Comparison of ENCODE assay signal across 10 cellular contexts in genomic region chr12:88638956-88639355, GRCh38. TPM values are rescaled to one million over a fixed set of nuclear protein-coding genes. Genes with fewer than 3 reads are reported as not detected.
DNase-seq lines count a peak whose midpoint lies in the region; ATAC-seq and TF ChIP-seq lines count a peak whose summit lies in the region.
"Had no signal": no experiment of that assay in that cellular context is flagged by ENCODE, and none has a peak within 500 bp of the region (broad histone marks: within the 10 kb centered on the region; RNA-seq: fewer than 3 reads in every experiment).

No MANE protein-coding gene starts in this region.

- H3K27me3 ChIP-seq in colonic mucosa (no peaks in the 10 kb centered on the region), subcutaneous abdominal adipose tissue (ENCODE audit: control insufficient read depth in 5 of 5, insufficient read depth in 4 of 5, low read length in 5 of 5) (no peaks in the 10 kb centered on the region)
- H3K27me3 ChIP-seq: MG63 had no signal

- DNase-seq in LHCN-M2 (ENCODE audit: low read depth) (peak; percentile 31), colonic mucosa (no peak), lung microvascular endothelial cell (ENCODE audit: low read depth in 2 of 2) (peak; percentile 5 to 68), DMS114 treated with DMSO at 0.1 percent for 48 hours (lab: John Stamatoyannopoulos, UW; ENCODE audit: unreplicated experiment) (no peak)
- no peak for DNase-seq in stimulated activated CD4-positive, alpha-beta T cell treated with anti-CD3 and anti-CD28 coated beads, Interleukin-4, amount 100 ng/mL, for 4 hours
- DNase-seq: activated T-cell treated with anti-CD3 and anti-CD28 coated beads for 4 hours; stimulated activated CD4-positive, alpha-beta T cell treated with anti-CD3 and anti-CD28 coated beads, Interleukin-4, amount 100 ng/mL, for 1 hour had no signal

- ATAC-seq in HG03469 (IDR thresholded peaks at IDR 0.05; ENCODE audit: unreplicated experiment), result no peak

- TF ChIP-seq CTCF in colonic mucosa (IDR thresholded peaks at IDR 0.05), result no peak

- peak overlapping the region; percentile 26 for H3K27ac ChIP-seq in colonic mucosa
- H3K27ac ChIP-seq in subcutaneous abdominal adipose tissue (ENCODE audit: low read depth, low read length), result peak overlapping the region; percentile 56

- H3K4me3 ChIP-seq in colonic mucosa (no peak overlapping the region), subcutaneous abdominal adipose tissue (ENCODE audit: low read depth in 1 of 5, low read length in 5 of 5) (peak overlapping the region in 2 of 5 donors; percentile 26 to 34)
- H3K4me3 ChIP-seq: MG63 had no signal

- H3K4me1 ChIP-seq in colonic mucosa (no peaks in the 10 kb centered on the region), subcutaneous abdominal adipose tissue (ENCODE audit: control insufficient read depth in 5 of 5, insufficient read depth in 5 of 5, low read length in 5 of 5) (peaks cover 0 to 17% (median 10%) of the 10 kb centered on the region in 5 donors)

- H3K9me3 ChIP-seq in colonic mucosa (no peaks in the 10 kb centered on the region), subcutaneous abdominal adipose tissue (ENCODE audit: control insufficient read depth in 5 of 5, low read length in 5 of 5) (no peaks in the 10 kb centered on the region)
- H3K9me3 ChIP-seq: MG63 had no signal

- H3K36me3 ChIP-seq in colonic mucosa (no peaks in the 10 kb centered on the region), subcutaneous abdominal adipose tissue (ENCODE audit: control insufficient read depth in 5 of 5, insufficient read depth in 5 of 5, low read length in 5 of 5) (no peaks in the 10 kb centered on the region)
- H3K36me3 ChIP-seq: MG63 had no signal

- intact Hi-C loops in colonic mucosa (cut with DNase I), result no loop called here

- H3K9ac ChIP-seq in colonic mucosa (ENCODE audit: low read depth in 2 of 2, low read length in 2 of 2) (peak overlapping the region in 1 of 2 donors; percentile 55), subcutaneous abdominal adipose tissue (ENCODE audit: low read length in 5 of 5) (peak overlapping the region in 2 of 5 donors; percentile 3 to 18)

RNA-seq across cellular contexts. Expression of gene KITLG, which starts 58.7 kb away (rescaled TPM):
- 6.2 and 10.4 TPM in 2 replicates for total RNA-seq in LHCN-M2 (2014; rRNA removed)
- 0.70 TPM for polyA plus RNA-seq in LHCN-M2 (2012)
- 10 to 100 TPM; 32.8 to 37.1 TPM for total RNA-seq in colonic mucosa
- total RNA-seq in lung microvascular endothelial cell, result 1.8 and 10.7 TPM in 2 replicates

Comparison
In these comparisons a context has a peak if more than half of its experiments do, and no peak if none do; other contexts are left out.
1. DNase-seq: peak in LHCN-M2 (single experiment) and lung microvascular endothelial cell (2 of 2); none in colonic mucosa (single experiment), stimulated activated CD4-positive, alpha-beta T cell treated with anti-CD3 and anti-CD28 coated beads, Interleukin-4, amount 100 ng/mL, for 4 hours (0 of 2) and DMS114 treated with DMSO at 0.1 percent for 48 hours (single experiment).